In genomic region chr1:205775015-205775716, GRCh38 we compare ENCODE assay signal across 8 cellular contexts. TPM values are rescaled to one million over a fixed set of nuclear protein-coding genes. Genes with fewer than 3 reads are reported as not detected.
DNase-seq lines count a peak whose midpoint lies in the region; TF ChIP-seq lines count a peak whose summit lies in the region.

Gene RAB29 (minus strand): TSS chr1:205775482. CDS start chr1:205774956, 526 bp downstream.

- 1% methylated on average over 15 to 40 of the region's 40 CpGs for WGBS in testis, 2 donors

- H2AFZ ChIP-seq in osteoblast (ENCODE audit: low read length), result peak within 1 kb of the TSS; percentile 93

- intact Hi-C loops in testis (cut with DNase I; ENCODE audit: low total_unique reads), result no loop called here

- H3K36me3 ChIP-seq in osteoblast (ENCODE audit: insufficient read depth, low read length) (no peaks in the 10 kb centered on the region), testis (ENCODE audit: low read depth, missing control alignments) (no peaks in the 10 kb centered on the region)

- H3K9me3 ChIP-seq in osteoblast (ENCODE audit: low read depth, low read length), result no peaks in the 10 kb centered on the region
- no peaks in the 10 kb centered on the region for H3K9me3 ChIP-seq in testis

- peak within 1 kb of the TSS; percentile 92 for H3K4me2 ChIP-seq in osteoblast (ENCODE audit: insufficient read depth, low read length)

- H3K79me2 ChIP-seq in osteoblast (ENCODE audit: insufficient read depth, low read length), result peaks cover 8% of the 10 kb centered on the region

- DNase-seq in GM03348 (ENCODE audit: low spot score) (peak; percentile 87), HFF-Myc (ENCODE audit: extremely low read depth, low read depth) (peak; percentile 61), NAMALWA (ENCODE audit: low spot score) (peak; percentile 94), SKM-1 (lab: John Stamatoyannopoulos, UW; ENCODE audit: unreplicated experiment) (peak; percentile 93), glomerular visceral epithelial cell (ENCODE audit: extremely low spot score) (peak; percentile 72), osteoblast (ENCODE audit: insufficient read length, low spot score, missing footprints) (peak; percentile 94), testis (peak; percentile 93)
- peak; percentile 81 for DNase-seq in activated naive CD4-positive, alpha-beta T cell treated with anti-CD3 and anti-CD28 coated beads, Interleukin-2, amount 50 U/mL, for 16 hours

- no peak for TF ChIP-seq POLR2A in testis (IDR thresholded peaks at IDR 0.05)

- H3K4me1 ChIP-seq in osteoblast (ENCODE audit: insufficient read depth, low read length) (peaks cover 14% of the 10 kb centered on the region), testis (peaks cover 3% of the 10 kb centered on the region)

- H3K4me3 ChIP-seq in HFF-Myc (replicated peaks; ENCODE audit: low read depth, low read length), result peak within 1 kb of the TSS; percentile 81
- peak within 1 kb of the TSS; percentile 88 for H3K4me3 ChIP-seq in osteoblast (ENCODE audit: insufficient read depth, low read length)
- peak within 1 kb of the TSS; percentile 75 to 80 for H3K4me3 ChIP-seq in testis

- H3K27me3 ChIP-seq in osteoblast (ENCODE audit: insufficient read depth, low read length), result no peaks in the 10 kb centered on the region
- no peaks in the 10 kb centered on the region for H3K27me3 ChIP-seq in testis

- H4K20me1 ChIP-seq in osteoblast (ENCODE audit: insufficient read depth, low read length), result no peaks in the 10 kb centered on the region

- TF ChIP-seq CTCF in HFF-Myc (IDR thresholded peaks at IDR 0.05; ENCODE audit: low read depth, low read length, missing control alignments) (no peak), osteoblast (IDR thresholded peaks at IDR 0.05; ENCODE audit: extremely low read depth, low read depth, low read length) (no peak), testis (IDR thresholded peaks at IDR 0.05) (no peak)

- peak within 1 kb of the TSS; percentile 61 for H3K27ac ChIP-seq in osteoblast (ENCODE audit: low read depth, low read length)
- peak within 1 kb of the TSS in 1 of 2 donors; percentile 28 for H3K27ac ChIP-seq in testis

RNA-seq across cellular contexts. Expression of gene RAB29, which starts in this region (rescaled TPM):
- total RNA-seq in osteoblast, result 37.6 and 43.3 TPM in 2 replicates
- total RNA-seq in testis, result 10 to 100 TPM in 1 of 2 donors, 1 to 10 TPM in 1; 7.4 to 10.8 TPM
- 8.3 TPM for polyA plus RNA-seq in testis (ENCODE audit: insufficient read depth, low read depth, low replicate concordance)
